Comparison of ENCODE assay signal across 13 cellular contexts in the genomic region with DNA sequence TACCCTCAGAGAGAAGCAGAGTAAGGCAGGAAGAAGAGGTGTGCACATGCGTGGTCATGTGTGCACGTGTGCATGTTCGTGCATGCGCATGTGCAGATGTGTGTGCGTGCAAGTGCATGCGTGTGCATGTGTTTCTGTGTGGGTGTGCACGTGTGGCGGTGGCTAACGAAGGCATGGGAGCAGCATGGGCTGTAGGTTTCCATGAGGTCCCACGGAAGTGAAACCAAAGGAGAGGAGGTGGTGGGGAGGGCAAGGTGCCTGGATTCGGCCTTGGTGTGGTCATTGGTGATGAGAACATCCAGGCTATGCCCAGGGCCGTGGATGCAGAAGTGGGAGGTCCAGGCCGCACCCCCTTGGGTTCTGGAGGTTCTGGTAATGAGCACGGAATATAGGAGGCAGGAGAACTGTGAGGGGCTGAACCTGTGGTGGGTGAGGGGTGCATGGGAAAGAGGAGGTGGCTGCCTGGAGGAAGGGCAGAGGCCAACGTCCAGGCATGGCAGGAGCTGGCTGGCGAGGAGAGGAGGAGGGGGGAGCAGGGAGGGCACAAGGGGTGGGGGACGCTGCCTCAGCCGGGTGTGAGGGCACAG. TPM values are rescaled to one million over a fixed set of nuclear protein-coding genes. Genes with fewer than 3 reads are reported as not detected.
DNase-seq lines count a peak whose midpoint lies in the region; ATAC-seq, FAIRE-seq and TF ChIP-seq lines count a peak whose summit lies in the region.
"Had no signal": no experiment of that assay in that cellular context is flagged by ENCODE, and none has a peak within 500 bp of the region (broad histone marks: within the 10 kb centered on the region; RNA-seq: fewer than 3 reads in every experiment).

No MANE protein-coding gene starts in this region.

- H3K27me3 ChIP-seq in left ventricle myocardium inferior (ENCODE audit: low read depth) (no peaks in the 10 kb centered on the region), heart right ventricle (no peaks in the 10 kb centered on the region), aorta (ENCODE audit: control insufficient read depth in 1 of 2, insufficient read depth in 2 of 2, low read length in 1 of 2) (no peaks in the 10 kb centered on the region)
- H3K27me3 ChIP-seq: dorsolateral prefrontal cortex, SJSA1 had no signal

- no peak overlapping the region for H3K4me3 ChIP-seq in left ventricle myocardium inferior
- peak overlapping the region in 1 of 10 donors; percentile 81 for H3K4me3 ChIP-seq in heart right ventricle
- no peak overlapping the region for H3K4me3 ChIP-seq in mucosa of descending colon
- H3K4me3 ChIP-seq in aorta (ENCODE audit: low read length in 2 of 2), result no peak overlapping the region
- H3K4me3 ChIP-seq: SJSA1 had no signal

- H3K4me1 ChIP-seq in left ventricle myocardium inferior (peaks cover 38% of the 10 kb centered on the region), heart right ventricle (peaks cover 14 to 38% (median 34%) of the 10 kb centered on the region in 9 donors), mucosa of descending colon (ENCODE audit: low read depth) (peaks cover 29% of the 10 kb centered on the region), aorta (ENCODE audit: control insufficient read depth in 1 of 2, insufficient read depth in 2 of 2, low read length in 2 of 2) (no peaks in the 10 kb centered on the region)

- 90% methylated on average over 18 of the region's 18 CpGs for WGBS in heart right ventricle, 2 donors
- WGBS in aorta, 2 donors, result 93 to 95% methylated on average over 18 of the region's 18 CpGs

- intact Hi-C loops in left ventricle myocardium inferior (cut with micrococcal nuclease), result no loop called here
- intact Hi-C loops in heart right ventricle (cut with DNase I), result loop anchor here in 7 of 10 donors (5.0 to 10.0 kb wide), 7 partner anchors 52 to 102 kb away; no protein-coding TSS in a partner anchor
- intact Hi-C loops in mucosa of descending colon (cut with DNase I, micrococcal nuclease), result loop anchor here in 1 of 2 donors (10.0 kb wide), 3 partner anchors 60 to 150 kb away; no protein-coding TSS in a partner anchor
- intact Hi-C loops in aorta (cut with DNase I), result loop anchor here (5.0 kb wide), 2 partner anchors 42 to 97 kb away; no protein-coding TSS in a partner anchor

- H3K27ac ChIP-seq in left ventricle myocardium inferior (replicated peaks) (no peak overlapping the region), heart right ventricle (no peak overlapping the region), angular gyrus (ENCODE audit: low read depth, low read length) (peak overlapping the region; percentile 59), aorta (ENCODE audit: low read depth in 1 of 2, low read length in 2 of 2) (no peak overlapping the region)
- H3K27ac ChIP-seq: SJSA1 had no signal

- TF ChIP-seq CTCF in left ventricle myocardium inferior (IDR thresholded peaks at IDR 0.05; ENCODE audit: borderline replicate concordance) (no peak), heart right ventricle (IDR thresholded peaks at IDR 0.05) (no peak), mucosa of descending colon (IDR thresholded peaks at IDR 0.05) (no peak)

- H3K36me3 ChIP-seq in left ventricle myocardium inferior (no peaks in the 10 kb centered on the region), heart right ventricle (no peaks in the 10 kb centered on the region), mucosa of descending colon (ENCODE audit: low read depth) (no peaks in the 10 kb centered on the region), aorta (ENCODE audit: control insufficient read depth in 1 of 2, insufficient read depth in 2 of 2, low read length in 1 of 2) (no peaks in the 10 kb centered on the region)

- FAIRE-seq in frontal cortex (lab: Jason Lieb, UNC), result no peak

- H3K9me3 ChIP-seq in left ventricle myocardium inferior (replicated peaks) (peaks cover 13% of the 10 kb centered on the region), heart right ventricle (peaks cover 0 to 23% (median 10%) of the 10 kb centered on the region in 11 donors), mucosa of descending colon (no peaks in the 10 kb centered on the region), aorta (ENCODE audit: control insufficient read depth, low read length) (no peaks in the 10 kb centered on the region)
- H3K9me3 ChIP-seq: SJSA1 had no signal

- ATAC-seq in heart right ventricle, result no peak
- no peak for ATAC-seq in mucosa of descending colon
- no peak for ATAC-seq in aorta (ENCODE audit: low FRiP score)

- DNase-seq in left ventricle myocardium inferior, result peak; percentile 5
- DNase-seq in heart right ventricle, result no peak
- DNase-seq in mucosa of descending colon, result peak in 2 of 3 donors; percentile 32 to 58
- DNase-seq in aorta, result peak; percentile 51 to 64
- no peak for DNase-seq in activated gamma-delta T cell treated with Interleukin-2 at 50 U/mL for 16 hours
- DNase-seq in frontal cortex (ENCODE audit: low spot score in 2 of 2), result no peak
- DNase-seq in NCI-H1105 treated with DMSO at 0.1 percent for 48 hours (lab: John Stamatoyannopoulos, UW), result no peak
- DNase-seq: activated CD4-positive, alpha-beta T cell treated with anti-CD3 and anti-CD28 coated beads for 1 hour; NCI-H1105; NCI-H524 had no signal

RNA-seq across cellular contexts. Expression of a gene that starts 2.4 kb away (rescaled TPM):
- 105 TPM for total RNA-seq in left ventricle myocardium inferior
- 100 to 1,000 TPM in 8 of 10 donors, 10 to 100 TPM in 2; 92.6 to 122 (median 109) TPM for total RNA-seq in heart right ventricle
- polyA plus RNA-seq in heart right ventricle, result 10 to 100 TPM; 30.4 to 45.1 TPM
- total RNA-seq in mucosa of descending colon, result 10 to 100 TPM; 31.7 to 92.8 (median 32.0) TPM
- 100 to 1,000 TPM in 1 of 2 donors, 10 to 100 TPM in 1; 66.4 to 112 TPM for total RNA-seq in aorta
- 10 to 100 TPM; 37.7 to 43.4 TPM for polyA plus RNA-seq in aorta
- 38.7 TPM for total RNA-seq in frontal cortex

Comparison
In these comparisons a context has a peak if more than half of its experiments do, and no peak if none do; other contexts are left out.
1. DNase-seq: peak in left ventricle myocardium inferior (single experiment), mucosa of descending colon (2 of 3) and aorta (2 of 2); none in heart right ventricle (0 of 2), activated gamma-delta T cell treated with Interleukin-2 at 50 U/mL for 16 hours (single experiment), frontal cortex (0 of 2) and NCI-H1105 treated with DMSO at 0.1 percent for 48 hours (single experiment).